In the genomic region with DNA sequence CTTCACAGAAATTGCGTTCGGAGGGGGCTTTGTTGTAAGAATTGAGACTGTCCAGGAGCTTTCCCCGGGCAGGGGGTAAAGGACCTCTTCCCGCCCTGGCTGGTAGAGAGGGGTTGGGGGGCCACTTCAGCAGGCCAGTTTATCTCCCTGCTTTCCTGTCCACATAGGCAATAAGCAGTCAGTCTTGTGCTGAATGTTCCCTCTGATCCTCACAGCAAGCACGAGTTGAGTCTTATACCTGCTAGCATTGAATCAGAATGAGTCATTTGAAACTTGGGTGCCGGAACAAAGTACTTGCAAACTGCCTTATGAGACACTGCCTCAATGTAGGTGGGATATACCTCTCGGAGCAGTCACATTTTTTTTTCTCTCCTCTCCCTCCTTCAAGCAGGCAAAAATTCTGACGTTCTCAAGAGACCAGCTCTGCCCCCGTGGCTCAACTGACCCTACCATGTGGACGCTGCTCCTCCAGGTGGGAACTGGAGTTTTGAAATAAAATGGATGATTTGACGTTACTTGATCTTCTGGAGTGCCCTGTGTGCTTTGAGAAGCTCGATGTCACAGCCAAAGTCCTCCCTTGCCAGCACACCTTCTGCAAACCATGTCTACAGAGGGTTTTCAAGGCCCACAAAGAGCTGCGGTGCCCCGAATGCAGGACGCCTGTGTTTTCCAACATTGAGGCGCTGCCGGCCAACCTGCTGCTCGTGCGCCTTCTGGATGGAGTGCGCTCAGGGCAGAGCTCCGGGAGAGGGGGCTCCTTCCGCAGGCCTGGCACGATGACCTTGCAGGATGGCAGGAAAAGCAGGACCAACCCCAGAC, we compare ENCODE assay signal across 9 cellular contexts. TPM values are rescaled to one million over a fixed set of nuclear protein-coding genes. Genes with fewer than 3 reads are reported as not detected.
A peak's percentile ranks its signal among the peaks of the same experiment; 100 is the strongest.
DNase-seq lines count a peak whose midpoint lies in the region; ATAC-seq and TF ChIP-seq lines count a peak whose summit lies in the region.
"Had no signal": no experiment of that assay in that cellular context is flagged by ENCODE, and none has a peak within 500 bp of the region (broad histone marks: within the 10 kb centered on the region; RNA-seq: fewer than 3 reads in every experiment).

No MANE protein-coding gene starts in this region.

- no peak for TF ChIP-seq POLR2A in vagina (IDR thresholded peaks at IDR 0.05)

- H3K27me3 Mint-ChIP-seq in T-helper 1 cell treated with Interleukin-12 subunit alpha and Interleukin-12 subunit beta and Interleukin-4 antibody, amounts not matched to agents 30 μg/mL and 1 μg/mL, for 36 hours (ENCODE audit: low read depth): peaks cover 83% of the 10 kb centered on the region

- H3K27ac ChIP-seq in vagina: peak overlapping the region; percentile 18
- H3K27ac ChIP-seq in SJCRH30: no peak overlapping the region

- ATAC-seq in GM21576 (IDR thresholded peaks at IDR 0.05; ENCODE audit: unreplicated experiment) (no peak), HG03457 (IDR thresholded peaks at IDR 0.05; ENCODE audit: unreplicated experiment) (no peak)

- H3K4me3 Mint-ChIP-seq in T-helper 1 cell treated with Interleukin-12 subunit alpha and Interleukin-12 subunit beta and Interleukin-4 antibody, amounts not matched to agents 30 μg/mL and 1 μg/mL, for 36 hours: peak overlapping the region; percentile 29

- H3K4me1 ChIP-seq in vagina (peaks cover 17% of the 10 kb centered on the region), SJCRH30 (no peaks in the 10 kb centered on the region)

- no peaks in the 10 kb centered on the region for H3K36me3 ChIP-seq in vagina
- H3K36me3 ChIP-seq in SJCRH30: no peaks in the 10 kb centered on the region

- intact Hi-C loops in vagina (cut with DNase I): no loop called here

- peak overlapping the region in 1 of 2 donors; percentile 56 for H3K4me3 ChIP-seq in vagina
- H3K4me3 ChIP-seq in SJCRH30: no peak overlapping the region

- H3K36me3 Mint-ChIP-seq in T-helper 1 cell treated with Interleukin-12 subunit alpha and Interleukin-12 subunit beta and Interleukin-4 antibody, amounts not matched to agents 30 μg/mL and 1 μg/mL, for 36 hours (ENCODE audit: low read depth): no peaks in the 10 kb centered on the region

- peaks cover 24% of the 10 kb centered on the region for H3K4me1 Mint-ChIP-seq in T-helper 1 cell treated with Interleukin-12 subunit alpha and Interleukin-12 subunit beta and Interleukin-4 antibody, amounts not matched to agents 30 μg/mL and 1 μg/mL, for 36 hours (ENCODE audit: low read depth)

- DNase-seq in stimulated activated CD4-positive, alpha-beta T cell treated with anti-CD3 and anti-CD28 coated beads, Interleukin-15, amount 100 ng/mL, for 24 hours: peak; percentile 24
- DNase-seq in stimulated activated CD4-positive, alpha-beta T cell treated with anti-CD3 and anti-CD28 coated beads, Interleukin-12 subunit alpha, Interleukin-12 subunit beta, amount 100 ng/mL, for 4 hours: no peak
- DNase-seq in islet precursor cell: peak; percentile 80
- DNase-seq in vagina (ENCODE audit: extremely low spot score in 2 of 2): peak in 1 of 2 donors; percentile 81
- DNase-seq in SJCRH30: no peak
- DNase-seq: DND-41 had no signal

- peak overlapping the region; percentile 11 for H3K27ac Mint-ChIP-seq in T-helper 1 cell treated with Interleukin-12 subunit alpha and Interleukin-12 subunit beta and Interleukin-4 antibody, amounts not matched to agents 30 μg/mL and 1 μg/mL, for 36 hours

- H3K9me3 ChIP-seq in vagina (no peaks in the 10 kb centered on the region), SJCRH30 (replicated peaks) (no peaks in the 10 kb centered on the region)

- no peak for TF ChIP-seq CTCF in vagina (IDR thresholded peaks at IDR 0.05)

- H3K27me3 ChIP-seq in vagina (no peaks in the 10 kb centered on the region), SJCRH30 (peaks cover 6% of the 10 kb centered on the region; the same call in 1 of the 2 replicates)

- no peaks in the 10 kb centered on the region for H3K9me3 Mint-ChIP-seq in T-helper 1 cell treated with Interleukin-12 subunit alpha and Interleukin-12 subunit beta and Interleukin-4 antibody, amounts not matched to agents 30 μg/mL and 1 μg/mL, for 36 hours

RNA-seq across cellular contexts. Expression of gene SH3RF2, which starts 1.3 kb away (rescaled TPM):
- total RNA-seq in vagina: 48.4 TPM
- not detected in 2 replicates for total RNA-seq in SJCRH30 (2014; rRNA removed; shearing (Covaris generic))

Comparison
In these comparisons a context has a peak if more than half of its experiments do, and no peak if none do; other contexts are left out.
1. DNase-seq: peak in stimulated activated CD4-positive, alpha-beta T cell treated with anti-CD3 and anti-CD28 coated beads, Interleukin-15, amount 100 ng/mL, for 24 hours (single experiment) and islet precursor cell (single experiment); none in stimulated activated CD4-positive, alpha-beta T cell treated with anti-CD3 and anti-CD28 coated beads, Interleukin-12 subunit alpha, Interleukin-12 subunit beta, amount 100 ng/mL, for 4 hours (single experiment) and SJCRH30 (0 of 2).
2. RNA of gene SH3RF2, which starts 1.3 kb away (total RNA-seq): 48.4 TPM in vagina (single experiment); not detected in SJCRH30; every median in the first group is over 10 times any median in the second.